In the genomic region with DNA sequence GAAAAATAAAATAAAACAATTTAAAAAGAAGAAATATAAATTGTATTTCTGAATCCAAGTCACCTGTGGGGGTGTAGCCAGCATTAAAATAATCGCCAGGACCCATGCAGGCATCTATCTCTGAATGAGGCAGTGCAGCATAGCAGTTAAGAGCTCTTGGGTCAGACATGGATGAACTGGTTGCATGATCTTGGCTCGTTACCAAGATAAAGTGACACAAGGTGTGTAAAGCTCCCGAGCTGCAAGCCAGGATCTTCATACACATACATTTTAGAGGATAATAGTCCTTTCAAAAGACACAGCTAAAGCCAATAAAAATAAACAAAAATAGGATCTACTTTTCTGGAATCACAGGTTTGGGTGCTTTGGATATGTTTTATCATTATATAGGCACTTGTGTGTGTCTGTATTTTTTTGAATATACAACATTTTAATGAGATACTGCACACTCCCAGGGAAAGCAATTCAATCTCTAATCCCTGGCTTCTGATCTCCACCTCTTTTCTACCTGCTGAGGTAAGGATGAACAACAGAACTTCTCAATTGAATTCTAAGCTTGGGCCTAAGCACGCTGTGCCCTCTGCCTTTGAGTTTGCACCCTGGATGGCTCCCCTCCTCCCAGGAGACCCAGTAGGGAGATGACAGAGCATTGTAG, we compare ENCODE assay signal across 26 cellular contexts. TPM values are rescaled to one million over a fixed set of nuclear protein-coding genes. Genes with fewer than 3 reads are reported as not detected.
"Had no signal": no experiment of that assay in that cellular context is flagged by ENCODE, and none has a peak within 500 bp of the region (broad histone marks: within the 10 kb centered on the region; RNA-seq: fewer than 3 reads in every experiment).

No MANE protein-coding gene starts in this region.

- FAIRE-seq: TTC549 had no signal

- H3K27ac Mint-ChIP-seq: activated CD4-positive, alpha-beta memory T cell treated with anti-CD3 and anti-CD28 coated beads, Interleukin-2, amount 10 ng/mL, durations not matched to agents 7 days and 5 days; activated CD8-positive, alpha-beta memory T cell treated with anti-CD3 and anti-CD28 coated beads, Interleukin-2, amount 10 ng/mL, durations not matched to agents 7 days and 5 days; activated naive CD8-positive, alpha-beta T cell treated with anti-CD3 and anti-CD28 coated beads for 36 hours had no signal

- H3K9me3 ChIP-seq: gastroesophageal sphincter, heart right ventricle, prostate gland, upper lobe of right lung had no signal

- H3K4me1 Mint-ChIP-seq: activated naive CD8-positive, alpha-beta T cell treated with anti-CD3 and anti-CD28 coated beads for 36 hours; activated T-helper 17 cell treated with anti-CD3 and anti-CD28 coated beads, Interleukin-2, amount 50 U/mL, for 72 hours; neural crest cell had no signal

- H3K4me3 ChIP-seq: gastroesophageal sphincter, heart right ventricle, prostate gland, skin epidermis, upper lobe of right lung had no signal

- H3K4me1 ChIP-seq: prostate gland had no signal

- H3K27me3 ChIP-seq: upper lobe of right lung had no signal

- H3K27ac ChIP-seq: gastroesophageal sphincter, heart right ventricle, prostate gland, skin epidermis, upper lobe of right lung had no signal

- DNase-seq: activated CD4-positive, alpha-beta memory T cell treated with anti-CD3 and anti-CD28 coated beads, Interleukin-2, amount 10 ng/mL, durations not matched to agents 7 days and 5 days; activated CD4-positive, alpha-beta T cell treated with anti-CD3 and anti-CD28 coated beads for 48 hours; activated CD4-positive, CD25-positive, alpha-beta regulatory T cell; activated CD8-positive, alpha-beta memory T cell treated with anti-CD3 and anti-CD28 coated beads, Interleukin-2, amount 10 ng/mL, durations not matched to agents 7 days and 5 days; activated naive CD4-positive, alpha-beta T cell; activated naive CD8-positive, alpha-beta T cell treated with anti-CD3 and anti-CD28 coated beads for 36 hours; amniotic stem cell; effector CD4-positive, alpha-beta T cell; heart right ventricle; left ventricle myocardium superior; right cardiac atrium; stimulated activated CD4-positive, alpha-beta T cell treated with anti-CD3 and anti-CD28 coated beads, Interleukin-15, amount 100 ng/mL, for 24 hours; stimulated activated CD4-positive, alpha-beta T cell treated with anti-CD3 and anti-CD28 coated beads, Interleukin-2, amount 100 ng/mL, for 48 hours; stimulated activated naive CD8-positive, alpha-beta T cell treated with anti-CD3 and anti-CD28 coated beads, Interleukin-15, amount 100 ng/mL, for 72 hours; upper lobe of right lung had no signal

- H3K36me3 Mint-ChIP-seq: activated CD8-positive, alpha-beta memory T cell treated with anti-CD3 and anti-CD28 coated beads, Interleukin-2, amount 10 ng/mL, durations not matched to agents 7 days and 5 days; activated naive CD8-positive, alpha-beta T cell treated with anti-CD3 and anti-CD28 coated beads for 36 hours had no signal

- H3K4me3 Mint-ChIP-seq: activated CD4-positive, alpha-beta memory T cell treated with anti-CD3 and anti-CD28 coated beads, Interleukin-2, amount 10 ng/mL, durations not matched to agents 7 days and 5 days; activated CD8-positive, alpha-beta memory T cell treated with anti-CD3 and anti-CD28 coated beads, Interleukin-2, amount 10 ng/mL, durations not matched to agents 7 days and 5 days; activated naive CD8-positive, alpha-beta T cell treated with anti-CD3 and anti-CD28 coated beads for 36 hours; activated T-helper 17 cell treated with anti-CD3 and anti-CD28 coated beads, Interleukin-2, amount 50 U/mL, for 72 hours; neural crest cell; stimulated activated naive CD8-positive, alpha-beta T cell treated with anti-CD3 and anti-CD28 coated beads, Interleukin-15, amount 100 ng/mL, for 72 hours had no signal

- H3K9me3 Mint-ChIP-seq: activated CD4-positive, alpha-beta memory T cell treated with anti-CD3 and anti-CD28 coated beads, Interleukin-2, amount 10 ng/mL, durations not matched to agents 7 days and 5 days; activated naive CD8-positive, alpha-beta T cell treated with anti-CD3 and anti-CD28 coated beads for 36 hours; activated T-helper 17 cell treated with anti-CD3 and anti-CD28 coated beads, Interleukin-2, amount 50 U/mL, for 72 hours; neural crest cell; stimulated activated naive CD8-positive, alpha-beta T cell treated with anti-CD3 and anti-CD28 coated beads, Interleukin-15, amount 100 ng/mL, for 72 hours had no signal

- ATAC-seq: activated CD8-positive, alpha-beta memory T cell treated with anti-CD3 and anti-CD28 coated beads, Interleukin-2, amount 10 ng/mL, durations not matched to agents 7 days and 5 days; activated T-helper 17 cell treated with anti-CD3 and anti-CD28 coated beads, Interleukin-2, amount 50 U/mL, for 72 hours; esophagus mucosa; gastroesophageal sphincter; heart right ventricle; left ventricle myocardium superior; right cardiac atrium; upper lobe of right lung had no signal

- H3K36me3 ChIP-seq: gastroesophageal sphincter, heart right ventricle, prostate gland, upper lobe of right lung had no signal

RNA-seq across cellular contexts. Expression of gene TRIM10, which starts 8.9 kb away (rescaled TPM):
- total RNA-seq: activated CD8-positive, alpha-beta memory T cell treated with anti-CD3 and anti-CD28 coated beads, Interleukin-2, amount 10 ng/mL, durations not matched to agents 7 days and 5 days; activated naive CD8-positive, alpha-beta T cell treated with anti-CD3 and anti-CD28 coated beads for 36 hours; esophagus mucosa; heart right ventricle; kidney epithelial cell; left ventricle myocardium superior; neural crest cell; osteocyte; prostate gland; right cardiac atrium; upper lobe of right lung had no signal

RNA-seq across cellular contexts. Expression of gene TRIM15, which starts 11.2 kb away (rescaled TPM):
- total RNA-seq: activated CD4-positive, alpha-beta memory T cell treated with anti-CD3 and anti-CD28 coated beads, Interleukin-2, amount 10 ng/mL, durations not matched to agents 7 days and 5 days; activated CD8-positive, alpha-beta memory T cell treated with anti-CD3 and anti-CD28 coated beads, Interleukin-2, amount 10 ng/mL, durations not matched to agents 7 days and 5 days; activated T-helper 17 cell treated with anti-CD3 and anti-CD28 coated beads, Interleukin-2, amount 50 U/mL, for 72 hours; cerebellum; esophagus mucosa; gastroesophageal sphincter; heart right ventricle; kidney epithelial cell; left ventricle myocardium superior; neural crest cell; osteocyte; prostate gland; right cardiac atrium; temporal lobe; upper lobe of right lung had no signal

RNA-seq across cellular contexts. Expression of gene TRIM40, which starts 16.2 kb away (rescaled TPM):
- total RNA-seq: activated CD4-positive, alpha-beta memory T cell treated with anti-CD3 and anti-CD28 coated beads, Interleukin-2, amount 10 ng/mL, durations not matched to agents 7 days and 5 days; activated CD8-positive, alpha-beta memory T cell treated with anti-CD3 and anti-CD28 coated beads, Interleukin-2, amount 10 ng/mL, durations not matched to agents 7 days and 5 days; activated naive CD8-positive, alpha-beta T cell treated with anti-CD3 and anti-CD28 coated beads for 36 hours; activated T-helper 17 cell treated with anti-CD3 and anti-CD28 coated beads, Interleukin-2, amount 50 U/mL, for 72 hours; cerebellum; esophagus mucosa; gastroesophageal sphincter; heart right ventricle; kidney epithelial cell; left ventricle myocardium superior; neural crest cell; osteocyte; prostate gland; right cardiac atrium; temporal lobe; upper lobe of right lung had no signal

RNA-seq across cellular contexts. Expression of gene TRIM31, which starts 39.3 kb away (rescaled TPM):
- total RNA-seq: activated CD4-positive, alpha-beta memory T cell treated with anti-CD3 and anti-CD28 coated beads, Interleukin-2, amount 10 ng/mL, durations not matched to agents 7 days and 5 days; activated CD8-positive, alpha-beta memory T cell treated with anti-CD3 and anti-CD28 coated beads, Interleukin-2, amount 10 ng/mL, durations not matched to agents 7 days and 5 days; activated naive CD8-positive, alpha-beta T cell treated with anti-CD3 and anti-CD28 coated beads for 36 hours; activated T-helper 17 cell treated with anti-CD3 and anti-CD28 coated beads, Interleukin-2, amount 50 U/mL, for 72 hours; cerebellum; gastroesophageal sphincter; heart right ventricle; kidney epithelial cell; left ventricle myocardium superior; neural crest cell; osteocyte; right cardiac atrium; temporal lobe had no signal
